8 cellular contexts compared by ENCODE assay signal in genomic region chr17:80981062-80981902, GRCh38. TPM values are rescaled to one million over a fixed set of nuclear protein-coding genes. Genes with fewer than 3 reads are reported as not detected.
A peak's percentile ranks its signal among the peaks of the same experiment; 100 is the strongest.
DNase-seq lines count a peak whose midpoint lies in the region; ATAC-seq and TF ChIP-seq lines count a peak whose summit lies in the region.

No MANE protein-coding gene starts in this region.

- no peaks in the 10 kb centered on the region for H3K9me3 ChIP-seq in colonic mucosa

- TF ChIP-seq CTCF in colonic mucosa (IDR thresholded peaks at IDR 0.05) = peak; percentile 81

- H3K27me3 ChIP-seq in colonic mucosa = peaks cover 10% of the 10 kb centered on the region

- H3K9me3 Mint-ChIP-seq in naive thymus-derived CD8-positive, alpha-beta T cell = no peaks in the 10 kb centered on the region

- intact Hi-C loops in colonic mucosa (cut with DNase I) = no loop called here

- H3K4me3 ChIP-seq in colonic mucosa = no peak overlapping the region

- H3K27ac Mint-ChIP-seq in naive thymus-derived CD8-positive, alpha-beta T cell = peak overlapping the region in 1 of 10 donors; percentile 27

- ATAC-seq in naive thymus-derived CD8-positive, alpha-beta T cell = peak; percentile 79 to 90

- H3K36me3 Mint-ChIP-seq in naive thymus-derived CD8-positive, alpha-beta T cell = no peaks in the 10 kb centered on the region

- peak overlapping the region in 4 of 10 donors; percentile 33 to 63 (median 50) for H3K4me3 Mint-ChIP-seq in naive thymus-derived CD8-positive, alpha-beta T cell

- POLR2A ChIA-PET in naive thymus-derived CD8-positive, alpha-beta T cell (lab: Charles Lee) = interaction anchor here (1.1 kb wide), 1 partner anchor 553 kb away, joined by 3 read pairs; no protein-coding TSS in a partner anchor

- peaks cover 6 to 34% (median 9%) of the 10 kb centered on the region in 5 donors for H3K27me3 Mint-ChIP-seq in naive thymus-derived CD8-positive, alpha-beta T cell

- no peak overlapping the region for H3K9ac ChIP-seq in colonic mucosa (ENCODE audit: low read depth in 2 of 2, low read length in 2 of 2)

- H3K36me3 ChIP-seq in colonic mucosa = no peaks in the 10 kb centered on the region

- H3K27ac ChIP-seq in colonic mucosa = no peak overlapping the region

- H3K4me1 ChIP-seq in colonic mucosa = no peaks in the 10 kb centered on the region

- peak; percentile 20 for DNase-seq in NCI-H510A treated with DMSO at 0.1 percent for 48 hours (lab: John Stamatoyannopoulos, UW)
- DNase-seq in NCI-H510A (lab: John Stamatoyannopoulos, UW) = no peak
- DNase-seq in T follicular helper cell (ENCODE audit: low read depth) = peak; percentile 22
- no peak for DNase-seq in colonic mucosa
- peak in 8 of 10 donors; percentile 19 to 68 (median 54) for DNase-seq in naive thymus-derived CD8-positive, alpha-beta T cell
- DNase-seq in kidney tubule cell (ENCODE audit: low spot score) = no peak
- DNase-seq in GDM1 (lab: John Stamatoyannopoulos, UW) = no peak
- no peak for DNase-seq in anterior cingulate cortex (lab: John Stamatoyannopoulos, UW)

- H3K4me1 Mint-ChIP-seq in naive thymus-derived CD8-positive, alpha-beta T cell = peaks cover 8 to 12% (median 10%) of the 10 kb centered on the region in 4 donors

RNA-seq across cellular contexts. Expression of gene CHMP6, which starts 10.4 kb away (rescaled TPM):
- total RNA-seq in colonic mucosa = 10 to 100 TPM; 29.1 to 43.5 TPM
- total RNA-seq in naive thymus-derived CD8-positive, alpha-beta T cell = 10 to 100 TPM; 40.1 to 47.6 TPM
- polyA plus RNA-seq in naive thymus-derived CD8-positive, alpha-beta T cell = 10 to 100 TPM; 41.3 to 43.2 (median 41.6) TPM

RNA-seq across cellular contexts. Expression of gene BAIAP2, which starts 53.7 kb away (rescaled TPM):
- total RNA-seq in colonic mucosa = 10 to 100 TPM; 14.7 to 22.7 TPM
- total RNA-seq in naive thymus-derived CD8-positive, alpha-beta T cell = 10 to 100 TPM in 1 of 2 experiments, 1 to 10 TPM in 1; 7.4 to 11.7 TPM
- 1 to 10 TPM; 2.2 to 6.9 (median 2.6) TPM for polyA plus RNA-seq in naive thymus-derived CD8-positive, alpha-beta T cell

Comparison
In these comparisons a context has a peak if more than half of its experiments do, and no peak if none do; other contexts are left out.
1. DNase-seq: peak in NCI-H510A treated with DMSO at 0.1 percent for 48 hours (single experiment), T follicular helper cell (single experiment) and naive thymus-derived CD8-positive, alpha-beta T cell (8 of 10); none in NCI-H510A (single experiment), colonic mucosa (single experiment), kidney tubule cell (single experiment), GDM1 (single experiment) and anterior cingulate cortex (0 of 58).